Comparison of ENCODE assay signal across 8 cellular contexts in the genomic region with DNA sequence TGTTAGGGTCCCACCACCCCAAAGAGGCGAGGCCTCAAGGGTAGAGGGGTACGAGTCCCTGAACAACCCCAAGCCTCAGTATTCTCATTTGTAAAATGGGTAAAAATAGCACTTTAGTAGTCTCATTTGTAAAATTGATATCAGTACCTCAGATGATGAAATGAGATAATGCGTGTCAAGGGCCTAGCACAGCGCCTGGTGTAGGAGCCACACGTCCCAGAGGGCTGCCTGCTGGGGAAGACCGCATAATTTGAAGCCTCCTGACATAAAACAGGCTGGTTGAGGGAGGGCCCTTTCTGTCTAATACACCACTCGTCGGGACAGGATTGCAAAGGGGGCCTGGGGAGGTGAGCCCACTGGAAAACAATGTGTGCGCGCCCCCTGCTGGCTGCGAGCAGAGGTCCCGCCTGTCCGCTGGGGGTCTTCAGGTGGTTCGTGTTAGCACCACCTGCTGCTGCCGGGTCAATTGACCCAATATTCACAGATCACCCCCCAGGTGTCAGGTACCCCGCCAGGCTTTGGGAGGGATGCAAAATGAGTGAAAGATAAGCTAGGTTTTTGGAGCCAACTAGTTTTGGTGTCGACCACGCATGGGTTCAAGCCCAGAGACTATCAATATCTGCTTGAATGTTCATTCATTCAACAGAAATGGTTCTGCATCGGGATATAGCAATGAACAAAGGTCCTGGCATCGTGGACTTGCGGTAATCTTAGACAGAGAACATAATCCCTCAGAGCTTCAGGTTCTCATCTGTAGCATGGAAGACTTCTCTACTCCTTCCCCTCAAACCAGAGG.
DNase-seq lines count a peak whose midpoint lies in the region; ATAC-seq and TF ChIP-seq lines count a peak whose summit lies in the region.

No MANE protein-coding gene starts in this region.

- intact Hi-C loops in head of caudate nucleus (cut with DNase I): loop anchor here (5.0 kb wide), 1 partner anchor 136 kb away; no protein-coding TSS in a partner anchor

- peak; percentile 78 for TF ChIP-seq CTCF in RWPE2 (IDR thresholded peaks at IDR 0.05; ENCODE audit: poor library complexity, severe bottlenecking)

- peak; percentile 91 for DNase-seq in D341Med (ENCODE audit: low spot score)
- DNase-seq in RWPE2 (ENCODE audit: low spot score): no peak
- peak; percentile 47 to 76 (median 68) for DNase-seq in activated naive CD4-positive, alpha-beta T cell (lab: John Stamatoyannopoulos, UW)
- DNase-seq in head of caudate nucleus: peak in 36 of 42 donors; percentile 42 to 86 (median 73)
- DNase-seq in retina: peak; percentile 87

- no peaks in the 10 kb centered on the region for H3K27me3 ChIP-seq in RWPE2 (ENCODE audit: insufficient read depth, poor library complexity, severe bottlenecking)

- no peaks in the 10 kb centered on the region for H3K36me3 ChIP-seq in RWPE2 (ENCODE audit: low read depth)

- peaks cover 9% of the 10 kb centered on the region for H3K9me3 ChIP-seq in RWPE2 (ENCODE audit: severe bottlenecking)

- no peak overlapping the region for H3K4me3 ChIP-seq in RWPE2 (ENCODE audit: severe bottlenecking)

- H3K4me1 ChIP-seq in RWPE2 (ENCODE audit: insufficient read depth, poor library complexity, severe bottlenecking): peaks cover 6% of the 10 kb centered on the region

- ATAC-seq in HG02885 (IDR thresholded peaks at IDR 0.05; ENCODE audit: poor library complexity, unreplicated experiment): peak; percentile 65
- ATAC-seq in RWPE2 (ENCODE audit: low read depth): peak; percentile 50; the same call in 1 of the 3 replicates
- no peak for ATAC-seq in HG02938 (IDR thresholded peaks at IDR 0.05; ENCODE audit: unreplicated experiment)
- ATAC-seq in GM21515 (IDR thresholded peaks at IDR 0.05; ENCODE audit: unreplicated experiment): no peak

- peak overlapping the region; percentile 6 for H3K27ac ChIP-seq in RWPE2 (ENCODE audit: poor library complexity, severe bottlenecking)

Comparison
In these comparisons a context has a peak if more than half of its experiments do, and no peak if none do; other contexts are left out.
1. ATAC-seq: peak in HG02885 (single experiment) and RWPE2 (single experiment); none in HG02938 (single experiment) and GM21515 (single experiment).